In the genomic region with DNA sequence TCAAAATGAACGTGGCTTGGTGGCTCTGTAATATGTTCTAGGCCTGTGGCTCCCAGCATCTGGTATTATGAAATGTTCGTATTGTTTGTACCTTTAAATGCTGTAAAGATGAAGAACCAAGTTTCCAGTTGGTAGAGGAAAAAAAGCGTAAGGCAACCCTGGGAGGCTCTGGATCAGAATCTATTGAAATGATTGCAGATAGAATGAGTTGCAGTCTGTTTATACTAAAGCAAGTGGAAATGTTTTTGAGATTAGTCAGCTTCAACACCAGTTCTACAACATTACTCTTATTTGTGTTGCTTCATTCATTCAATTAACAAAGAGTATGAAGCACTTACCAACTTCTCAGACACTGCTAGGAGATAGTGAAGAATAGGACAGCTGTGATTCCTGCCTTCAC, we compare ENCODE assay signal across 8 cellular contexts.
A peak's percentile ranks its signal among the peaks of the same experiment; 100 is the strongest.
DNase-seq lines count a peak whose midpoint lies in the region; ATAC-seq and TF ChIP-seq lines count a peak whose summit lies in the region.

No MANE protein-coding gene starts in this region.

- H3K4me3 Mint-ChIP-seq in activated naive CD8-positive, alpha-beta T cell treated with anti-CD3 and anti-CD28 coated beads, Interleukin-2, amount 50 U/mL, for 24 hours: no peak overlapping the region

- ATAC-seq in activated naive CD8-positive, alpha-beta T cell treated with anti-CD3 and anti-CD28 coated beads, Interleukin-2, amount 50 U/mL, for 24 hours: no peak
- no peak for ATAC-seq in HG03460 (IDR thresholded peaks at IDR 0.05; ENCODE audit: unreplicated experiment)

- no peak for TF ChIP-seq CTCF in GM10248 (IDR thresholded peaks at IDR 0.05; ENCODE audit: control extremely low read depth, extremely low read depth, low read depth, missing control alignments)

- H3K27me3 Mint-ChIP-seq in activated naive CD8-positive, alpha-beta T cell treated with anti-CD3 and anti-CD28 coated beads, Interleukin-2, amount 50 U/mL, for 24 hours: no peaks in the 10 kb centered on the region

- H3K9me3 Mint-ChIP-seq in activated naive CD8-positive, alpha-beta T cell treated with anti-CD3 and anti-CD28 coated beads, Interleukin-2, amount 50 U/mL, for 24 hours: no peaks in the 10 kb centered on the region

- H3K27ac Mint-ChIP-seq in activated naive CD8-positive, alpha-beta T cell treated with anti-CD3 and anti-CD28 coated beads, Interleukin-2, amount 50 U/mL, for 24 hours: peak overlapping the region; percentile 74

- POLR2A ChIA-PET in GM10248 (lab: Yijun Ruan, JAX): interaction anchor here (0.6 kb wide), 1 partner anchor 41 kb away, joined by 3 read pairs; no protein-coding TSS in a partner anchor

- CTCF ChIA-PET in GM10248 (lab: Yijun Ruan, JAX): interaction anchor here (1.0 to 2.3 kb wide), 5 partner anchors 9 to 217 kb away, joined by 3 to 6 read pairs (median 5); no protein-coding TSS in a partner anchor

- H3K27ac ChIP-seq in substantia nigra (ENCODE audit: low read depth, low read length, poor library complexity, severe bottlenecking): peak overlapping the region; percentile 52

- DNase-seq in SIG-M5 treated with dmso at 0.1 percent for 504 hours (lab: John Stamatoyannopoulos, UW; ENCODE audit: unreplicated experiment) (peak; percentile 15), SIG-M5 (lab: John Stamatoyannopoulos, UW) (no peak), glomerular visceral epithelial cell (ENCODE audit: extremely low spot score) (peak; percentile 23), substantia nigra (lab: John Stamatoyannopoulos, UW) (no peak), GM10248 (ENCODE audit: extremely low spot score) (no peak)
- no peak for DNase-seq in activated naive CD8-positive, alpha-beta T cell treated with anti-CD3 and anti-CD28 coated beads, Interleukin-2, amount 50 U/mL, for 24 hours
- no peak for DNase-seq in NK-92 treated with Interleukin-12 subunit alpha and Interleukin-12 subunit beta, amount 100 ng/mL, for 24 hours (lab: John Stamatoyannopoulos, UW)

- H3K4me1 Mint-ChIP-seq in activated naive CD8-positive, alpha-beta T cell treated with anti-CD3 and anti-CD28 coated beads, Interleukin-2, amount 50 U/mL, for 24 hours: peaks cover 76% of the 10 kb centered on the region

- H3K36me3 Mint-ChIP-seq in activated naive CD8-positive, alpha-beta T cell treated with anti-CD3 and anti-CD28 coated beads, Interleukin-2, amount 50 U/mL, for 24 hours (ENCODE audit: low read depth): peaks cover 23% of the 10 kb centered on the region

Comparison
In these comparisons a context has a peak if more than half of its experiments do, and no peak if none do; other contexts are left out.
1. DNase-seq: peak in SIG-M5 treated with dmso at 0.1 percent for 504 hours (single experiment) and glomerular visceral epithelial cell (single experiment); none in SIG-M5 (single experiment), activated naive CD8-positive, alpha-beta T cell treated with anti-CD3 and anti-CD28 coated beads, Interleukin-2, amount 50 U/mL, for 24 hours (single experiment), substantia nigra (0 of 49), NK-92 treated with Interleukin-12 subunit alpha and Interleukin-12 subunit beta, amount 100 ng/mL, for 24 hours (single experiment) and GM10248 (single experiment).